ENCODE assay signal across 9 cellular contexts in genomic region chr22:17370036-17370765, GRCh38. TPM values are rescaled to one million over a fixed set of nuclear protein-coding genes. Genes with fewer than 3 reads are reported as not detected.
DNase-seq lines count a peak whose midpoint lies in the region; ATAC-seq and TF ChIP-seq lines count a peak whose summit lies in the region.
"Had no signal": no experiment of that assay in that cellular context is flagged by ENCODE, and none has a peak within 500 bp of the region (broad histone marks: within the 10 kb centered on the region; RNA-seq: fewer than 3 reads in every experiment).

No MANE protein-coding gene starts in this region.

- ATAC-seq in RWPE2 (ENCODE audit: low read depth), result no peak
- ATAC-seq in heart left ventricle, result peak in 2 of 4 donors; percentile 33 to 48

- no peaks in the 10 kb centered on the region for H3K4me1 ChIP-seq in RWPE2 (ENCODE audit: insufficient read depth, poor library complexity, severe bottlenecking)
- peaks cover 0 to 26% (median 11%) of the 10 kb centered on the region in 12 donors for H3K4me1 ChIP-seq in heart left ventricle
- no peaks in the 10 kb centered on the region for H3K4me1 ChIP-seq in MM.1S (ENCODE audit: low read length)

- no peaks in the 10 kb centered on the region for H3K36me3 ChIP-seq in RWPE2 (ENCODE audit: low read depth)
- H3K36me3 ChIP-seq in heart left ventricle, result no peaks in the 10 kb centered on the region
- no peaks in the 10 kb centered on the region for H3K36me3 ChIP-seq in MM.1S (replicated peaks; ENCODE audit: insufficient read depth, low read length)

- intact Hi-C loops in heart left ventricle (cut with DNase I), result loop anchor here in 4 of 10 donors (5.0 to 10.0 kb wide), 5 partner anchors 65 to 175 kb away; no protein-coding TSS in a partner anchor

- TF ChIP-seq POLR2A in heart left ventricle (IDR thresholded peaks at IDR 0.05), result no peak

- peaks cover 21% of the 10 kb centered on the region for H3K4me1 Mint-ChIP-seq in progenitor cell of endocrine pancreas (ENCODE audit: low read depth)

- no peaks in the 10 kb centered on the region for H3K36me3 Mint-ChIP-seq in progenitor cell of endocrine pancreas (ENCODE audit: insufficient read depth)

- peak; percentile 71 for DNase-seq in ELF-1 (ENCODE audit: low read depth, low spot score)
- DNase-seq in RWPE2 (ENCODE audit: low spot score), result no peak
- DNase-seq in heart left ventricle, result peak; percentile 17 to 67 (median 29)
- peak; percentile 24 for DNase-seq in progenitor cell of endocrine pancreas (ENCODE audit: low spot score, unreplicated experiment)
- no peak for DNase-seq in HCEC 1CT
- no peak for DNase-seq in epidermal melanocyte (ENCODE audit: insufficient read length, low spot score)
- DNase-seq in MM.1S, result no peak
- DNase-seq in pons (ENCODE audit: low spot score), result no peak

- H3K4me3 ChIP-seq in RWPE2 (ENCODE audit: severe bottlenecking), result peak overlapping the region; percentile 20
- H3K4me3 ChIP-seq in heart left ventricle, result peak overlapping the region; percentile 67 to 81 (median 77)
- no peak overlapping the region for H3K4me3 ChIP-seq in MM.1S (ENCODE audit: low read length)

- H3F3A ChIP-seq in MM.1S (ENCODE audit: insufficient read depth, low read length), result no peaks in the 10 kb centered on the region

- WGBS in heart left ventricle, 4 donors, result 1 to 2% (median 1%) methylated on average over 16 to 87 of the region's 87 CpGs

- H2AFZ ChIP-seq in MM.1S (ENCODE audit: low read length), result no peak overlapping the region

- no peak overlapping the region for H3K27ac ChIP-seq in RWPE2 (ENCODE audit: poor library complexity, severe bottlenecking)
- H3K27ac ChIP-seq in heart left ventricle, result peak overlapping the region; percentile 58 to 90 (median 81)
- no peak overlapping the region for H3K27ac ChIP-seq in MM.1S (ENCODE audit: low read length)

- no peaks in the 10 kb centered on the region for H3K79me2 ChIP-seq in MM.1S (ENCODE audit: low read length)

- H3K9me3 ChIP-seq in RWPE2 (ENCODE audit: severe bottlenecking) (no peaks in the 10 kb centered on the region), heart left ventricle (no peaks in the 10 kb centered on the region), MM.1S (replicated peaks; ENCODE audit: insufficient read depth, low read length) (no peaks in the 10 kb centered on the region)

- TF ChIP-seq CTCF in RWPE2 (IDR thresholded peaks at IDR 0.05; ENCODE audit: poor library complexity, severe bottlenecking) (no peak), heart left ventricle (IDR thresholded peaks at IDR 0.05) (no peak), progenitor cell of endocrine pancreas (IDR thresholded peaks at IDR 0.05; ENCODE audit: unreplicated experiment) (no peak), MM.1S (IDR thresholded peaks at IDR 0.05; ENCODE audit: low read length) (no peak)

- peak overlapping the region; percentile 73 for H3K27ac Mint-ChIP-seq in progenitor cell of endocrine pancreas

- peak overlapping the region; percentile 79 for H3K4me3 Mint-ChIP-seq in progenitor cell of endocrine pancreas (ENCODE audit: low read depth)

- H4K20me1 ChIP-seq in MM.1S (ENCODE audit: insufficient read depth, low read length), result no peaks in the 10 kb centered on the region

- peaks cover 70% of the 10 kb centered on the region for H3K27me3 ChIP-seq in RWPE2 (ENCODE audit: insufficient read depth, poor library complexity, severe bottlenecking)
- H3K27me3 ChIP-seq in heart left ventricle, result peaks cover 0 to 66% (median 3%) of the 10 kb centered on the region in 9 donors
- peaks cover 41% of the 10 kb centered on the region for H3K27me3 ChIP-seq in MM.1S (replicated peaks; ENCODE audit: insufficient read depth, low read length)

- H3K27me3 Mint-ChIP-seq in progenitor cell of endocrine pancreas, result peaks cover 2% of the 10 kb centered on the region

- H3K9me2 ChIP-seq in MM.1S (replicated peaks; ENCODE audit: insufficient read depth, low read length), result no peaks in the 10 kb centered on the region

- H3K9ac ChIP-seq in MM.1S (ENCODE audit: low read length), result no peak overlapping the region

- no peak overlapping the region for H3K4me2 ChIP-seq in MM.1S (ENCODE audit: low read depth, low read length)

- H3K9me3 Mint-ChIP-seq in progenitor cell of endocrine pancreas (ENCODE audit: low read depth), result no peaks in the 10 kb centered on the region

RNA-seq across cellular contexts. Expression of gene CECR2, which starts 0.9 kb away (rescaled TPM):
- total RNA-seq in heart left ventricle (10 to 100 TPM in 1 of 9 donors, 1 to 10 TPM in 8; 4.7 to 11.6 (median 6.9) TPM), progenitor cell of endocrine pancreas (37.6 and 40.5 TPM in 2 replicates)
- 1 to 10 TPM; 3.8 to 4.4 TPM for polyA plus RNA-seq in heart left ventricle
- total RNA-seq: activated CD8-positive, alpha-beta memory T cell treated with anti-CD3 and anti-CD28 coated beads for 36 hours had no signal

Comparison
In these comparisons a context has a peak if more than half of its experiments do, and no peak if none do; other contexts are left out.
1. DNase-seq: peak in ELF-1 (single experiment), heart left ventricle (5 of 5) and progenitor cell of endocrine pancreas (single experiment); none in RWPE2 (single experiment), HCEC 1CT (single experiment), epidermal melanocyte (single experiment), MM.1S (single experiment) and pons (single experiment).
2. H3K27ac ChIP-seq: peak in heart left ventricle (12 of 12); none in RWPE2 (single experiment) and MM.1S (single experiment).